In genomic region chr3:100040846-100041245, GRCh38 we compare ENCODE assay signal across 11 cellular contexts.
DNase-seq lines count a peak whose midpoint lies in the region; ATAC-seq and TF ChIP-seq lines count a peak whose summit lies in the region.
"Had no signal": no experiment of that assay in that cellular context is flagged by ENCODE, and none has a peak within 500 bp of the region (broad histone marks: within the 10 kb centered on the region; RNA-seq: fewer than 3 reads in every experiment).

No MANE protein-coding gene starts in this region.

- no peak overlapping the region for H3K27ac Mint-ChIP-seq in stimulated activated naive B cell treated with anti-CD40 and anti-IgM and Interleukin-4, amounts not matched to agents 10 μg/mL and 1 μg/mL and 100 μg/mL, for 72 hours
- H3K27ac Mint-ChIP-seq: activated naive CD4-positive, alpha-beta T cell treated with anti-CD3 and anti-CD28 coated beads for 36 hours; CD4-positive, CD25-positive, alpha-beta regulatory T cell had no signal

- no peaks in the 10 kb centered on the region for H3K9me3 Mint-ChIP-seq in stimulated activated naive B cell treated with anti-CD40 and anti-IgM and Interleukin-4, amounts not matched to agents 10 μg/mL and 1 μg/mL and 100 μg/mL, for 72 hours
- H3K9me3 Mint-ChIP-seq: activated naive CD4-positive, alpha-beta T cell treated with anti-CD3 and anti-CD28 coated beads for 36 hours; CD4-positive, CD25-positive, alpha-beta regulatory T cell; naive B cell had no signal

- BruUV-seq in HCT116 (replicated peaks; lab: Mats Ljungman, UMichigan) = no TSS peak

- H3K4me1 ChIP-seq in HCT116 (ENCODE audit: control insufficient read depth in 1 of 2, insufficient read depth in 2 of 2, low read length in 2 of 2) (peaks cover 24 to 27% of the 10 kb centered on the region in 2 experiments), left lung (peaks cover 30 to 43% of the 10 kb centered on the region in 2 donors), spleen (peaks cover 0 to 60% (median 48%) of the 10 kb centered on the region in 6 donors)

- H3K36me3 Mint-ChIP-seq in stimulated activated naive B cell treated with anti-CD40 and anti-IgM and Interleukin-4, amounts not matched to agents 10 μg/mL and 1 μg/mL and 100 μg/mL, for 72 hours = peaks cover 0 to 10% of the 10 kb centered on the region in 2 donors
- H3K36me3 Mint-ChIP-seq: CD4-positive, CD25-positive, alpha-beta regulatory T cell; naive B cell had no signal

- RAD21 ChIA-PET in HCT116 (lab: Charles Lee; ENCODE audit: low non-redundant PET in 1 of 2, low total read pairs in 2 of 2, uncharacterized antibody in 2 of 2, unreplicated experiment in 2 of 2) = no interaction called here

- POLR2A ChIA-PET in HCT116 (lab: Charles Lee) = no interaction called here

- H3K79me2 ChIP-seq in HCT116 (ENCODE audit: insufficient read depth, low read length) = no peaks in the 10 kb centered on the region

- no peak for TF ChIP-seq RAD21 in HCT116 (IDR thresholded peaks at IDR 0.05; ENCODE audit: low read depth)

- H3K9me3 ChIP-seq in HCT116 (ENCODE audit: control insufficient read depth in 1 of 2, insufficient read depth in 1 of 2, low read depth in 1 of 2, low read length in 2 of 2) (no peaks in the 10 kb centered on the region), left lung (no peaks in the 10 kb centered on the region), spleen (no peaks in the 10 kb centered on the region)

- no peaks in the 10 kb centered on the region for H3K9me2 ChIP-seq in HCT116 (ENCODE audit: insufficient read depth)

- TF ChIP-seq CTCF in HCT116 (IDR thresholded peaks at IDR 0.05 in 2 of 3, conservative IDR thresholded peaks at IDR 0.05 in 1 of 3; ENCODE audit: borderline replicate concordance in 1 of 3, insufficient read depth in 1 of 3, low read depth in 2 of 3, low read length in 2 of 3) (no peak), choroid plexus epithelial cell (conservative IDR thresholded peaks at IDR 0.05; ENCODE audit: low read depth, low read length) (no peak), left lung (IDR thresholded peaks at IDR 0.05) (no peak), spleen (IDR thresholded peaks at IDR 0.05 in 8 of 11, conservative IDR thresholded peaks at IDR 0.05 in 3 of 11) (no peak)

- intact Hi-C loops in HCT116 (cut with micrococcal nuclease) = no loop called here
- intact Hi-C loops in left lung (cut with DNase I) = no loop called here
- intact Hi-C loops in spleen (cut with DNase I; ENCODE audit: low total_unique reads) = loop anchor here (10.0 kb wide), 1 partner anchor 166 kb away; no protein-coding TSS in a partner anchor

- no peak for ATAC-seq in HCT116
- peak; percentile 13 for ATAC-seq in left lung
- ATAC-seq in stimulated activated naive B cell treated with anti-CD40 and anti-IgM and Interleukin-4, amounts not matched to agents 10 μg/mL and 1 μg/mL and 100 μg/mL, for 72 hours (replicated peaks) = no peak
- no peak for ATAC-seq in GM18511 (IDR thresholded peaks at IDR 0.05; ENCODE audit: unreplicated experiment)

- H2AFZ ChIP-seq in HCT116 (ENCODE audit: low read depth, low read length, poor library complexity, severe bottlenecking) = no peak overlapping the region

- DNase-seq in HCT116 (ENCODE audit: low read depth, low spot score) (no peak), choroid plexus epithelial cell (ENCODE audit: low read depth) (peak; percentile 89), left lung (no peak), spleen (no peak), superior temporal gyrus (ENCODE audit: extremely low spot score) (no peak), HuH-7 (ENCODE audit: low spot score) (no peak)
- no peak for DNase-seq in stimulated activated naive B cell treated with anti-CD40 and anti-IgM and Interleukin-4, amounts not matched to agents 10 μg/mL and 1 μg/mL and 100 μg/mL, for 72 hours
- DNase-seq: activated naive CD4-positive, alpha-beta T cell treated with anti-CD3 and anti-CD28 coated beads for 36 hours; CD4-positive, CD25-positive, alpha-beta regulatory T cell; naive B cell had no signal

- 77 to 86% (median 80%) methylated on average over 2 of the region's 2 CpGs for WGBS in spleen, 5 donors

- no peak for TF ChIP-seq POLR2A in HCT116 (IDR thresholded peaks at IDR 0.05; ENCODE audit: borderline replicate concordance, extremely low read depth, insufficient read depth, insufficient read length)
- no peak for TF ChIP-seq POLR2A in spleen (IDR thresholded peaks at IDR 0.05)

- peaks cover 35 to 48% of the 10 kb centered on the region in 2 donors for H3K4me1 Mint-ChIP-seq in stimulated activated naive B cell treated with anti-CD40 and anti-IgM and Interleukin-4, amounts not matched to agents 10 μg/mL and 1 μg/mL and 100 μg/mL, for 72 hours

- no peak overlapping the region for H3K9ac ChIP-seq in HCT116 (ENCODE audit: low read length)

- no peaks in the 10 kb centered on the region for H3K27me3 Mint-ChIP-seq in stimulated activated naive B cell treated with anti-CD40 and anti-IgM and Interleukin-4, amounts not matched to agents 10 μg/mL and 1 μg/mL and 100 μg/mL, for 72 hours
- H3K27me3 Mint-ChIP-seq: CD4-positive, CD25-positive, alpha-beta regulatory T cell; naive B cell had no signal

- peak overlapping the region; percentile 37; the same call in 1 of the 2 replicates for H3K27ac ChIP-seq in HCT116 (ENCODE audit: low read depth, low read length)
- H3K27ac ChIP-seq in left lung = peak overlapping the region; percentile 57 to 89
- peak overlapping the region in 7 of 8 donors; percentile 52 to 87 (median 71) for H3K27ac ChIP-seq in spleen

- no peak overlapping the region for H3K4me3 Mint-ChIP-seq in stimulated activated naive B cell treated with anti-CD40 and anti-IgM and Interleukin-4, amounts not matched to agents 10 μg/mL and 1 μg/mL and 100 μg/mL, for 72 hours
- H3K4me3 Mint-ChIP-seq: activated naive CD4-positive, alpha-beta T cell treated with anti-CD3 and anti-CD28 coated beads for 36 hours; CD4-positive, CD25-positive, alpha-beta regulatory T cell; naive B cell had no signal

- H3K27me3 ChIP-seq in HCT116 (ENCODE audit: insufficient read depth, low read length) (no peaks in the 10 kb centered on the region), left lung (no peaks in the 10 kb centered on the region), spleen (replicated peaks in 1 of 7) (no peaks in the 10 kb centered on the region)

- H3K4me3 ChIP-seq in HCT116 (replicated peaks in 1 of 2; ENCODE audit: low read depth in 1 of 2, low read length in 2 of 2) (no peak overlapping the region), choroid plexus epithelial cell (ENCODE audit: low read depth, low read length) (no peak overlapping the region), left lung (no peak overlapping the region), spleen (no peak overlapping the region)

- CTCF ChIA-PET in HCT116 (lab: Charles Lee) = interaction anchor here (0.9 kb wide), 1 partner anchor 198 kb away, joined by 3 read pairs; no protein-coding TSS in a partner anchor

- H3K36me3 ChIP-seq in HCT116 (ENCODE audit: control insufficient read depth in 1 of 2, insufficient read depth in 2 of 2, low read length in 2 of 2) = no peaks in the 10 kb centered on the region
- H3K36me3 ChIP-seq in left lung = no peaks in the 10 kb centered on the region
- H3K36me3 ChIP-seq in spleen = no peaks in the 10 kb centered on the region

- no peaks in the 10 kb centered on the region for H4K20me1 ChIP-seq in HCT116 (ENCODE audit: insufficient read depth)

- H3K4me2 ChIP-seq in HCT116 (ENCODE audit: low read length) = peak overlapping the region; percentile 24

TF ChIP-seq in HCT116, 20 proteins besides CTCF, POLR2A, EP300 and RAD21:
- no peak for TF ChIP-seq EZH2phosphoT487 (IDR thresholded peaks at IDR 0.05; ENCODE audit: borderline replicate concordance)
